ENCODE assay signal across 2 cellular contexts in genomic region chr22:44213489-44214043, GRCh38.
TF ChIP-seq lines count a peak whose summit lies in the region.

No MANE protein-coding gene starts in this region.

TF ChIP-seq in GM12891, 5 proteins besides CTCF, POLR2A, EP300 and RAD21:
- no peak for TF ChIP-seq SPI1 (IDR thresholded peaks at IDR 0.05; ENCODE audit: low read depth, low read length)
- TF ChIP-seq PAX5 (IDR thresholded peaks at IDR 0.05; ENCODE audit: insufficient read depth, low read length, severe bottlenecking), result no peak
- TF ChIP-seq TAF1 (IDR thresholded peaks at IDR 0.05; ENCODE audit: low read depth, low read length), result no peak
- no peak for TF ChIP-seq POU2F2 (IDR thresholded peaks at IDR 0.05; ENCODE audit: low read depth, low read length)
- no peak for TF ChIP-seq POLR2AphosphoS5 (IDR thresholded peaks at IDR 0.05; ENCODE audit: low read depth, low read length)

TF ChIP-seq in K562, 482 proteins besides CTCF, POLR2A, EP300 and RAD21:
- TF ChIP-seq ATF1 (CRISPR knock-in tag; IDR thresholded peaks at IDR 0.05) (no peak), ATF1 (tag; IDR thresholded peaks at IDR 0.05) (peak; percentile 20; the same call in 1 of the 2 replicates), NCOA6 (IDR thresholded peaks at IDR 0.05) (no peak), DNMT1 (IDR thresholded peaks at IDR 0.05) (no peak)
TF ChIP-seq in K562: peak in this region for 1.
